ENCODE assay signal across 1 cellular context in the genomic region with DNA sequence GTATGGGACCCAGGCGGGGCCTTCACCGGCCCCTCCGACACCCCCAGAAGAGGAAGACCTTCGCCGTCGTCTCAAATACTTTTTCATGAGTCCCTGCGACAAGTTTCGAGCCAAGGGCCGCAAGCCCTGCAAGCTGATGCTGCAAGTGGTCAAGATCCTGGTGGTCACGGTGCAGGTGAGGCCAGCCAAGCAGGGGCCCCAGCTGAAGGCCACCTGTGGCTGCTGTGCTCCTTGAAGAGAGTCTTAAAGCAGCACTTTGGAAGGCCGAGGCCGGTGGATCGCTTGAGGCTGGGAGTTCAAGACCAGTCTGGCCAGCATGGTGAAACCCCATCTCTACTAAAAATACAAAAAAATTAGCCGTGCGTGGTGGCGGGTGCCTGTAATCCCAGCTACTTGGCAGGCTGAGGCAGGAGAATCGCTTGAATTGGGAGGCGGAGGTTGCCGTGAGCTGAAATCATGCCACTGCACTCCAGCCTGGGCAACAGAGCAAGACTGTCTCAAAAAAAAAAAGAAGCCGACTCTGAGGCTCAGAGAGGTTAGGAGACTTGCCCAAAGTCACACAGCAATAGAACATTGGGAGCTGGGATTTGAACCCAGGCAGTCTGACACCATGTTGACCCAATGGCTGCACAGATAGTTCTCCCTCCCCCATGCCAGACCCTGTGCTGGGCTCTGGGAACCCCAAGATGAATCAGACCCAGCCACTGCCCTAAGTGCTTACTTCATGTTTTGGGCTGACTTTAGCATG.
TF ChIP-seq lines count a peak whose summit lies in the region.

No MANE protein-coding gene starts in this region.

TF ChIP-seq in IMR-90, 13 proteins besides CTCF, POLR2A, EP300 and RAD21:
- TF ChIP-seq MXI1 (IDR thresholded peaks at IDR 0.05; ENCODE audit: borderline replicate concordance, low read depth, low read length) = no peak
- no peak for TF ChIP-seq BHLHE40 (IDR thresholded peaks at IDR 0.05; ENCODE audit: low read depth, low read length)
- no peak for TF ChIP-seq CHD1 (IDR thresholded peaks at IDR 0.05; ENCODE audit: low read depth, low read length)
- TF ChIP-seq MAFK (IDR thresholded peaks at IDR 0.05; ENCODE audit: low read depth, low read length) = no peak
- TF ChIP-seq, protein P1, sequence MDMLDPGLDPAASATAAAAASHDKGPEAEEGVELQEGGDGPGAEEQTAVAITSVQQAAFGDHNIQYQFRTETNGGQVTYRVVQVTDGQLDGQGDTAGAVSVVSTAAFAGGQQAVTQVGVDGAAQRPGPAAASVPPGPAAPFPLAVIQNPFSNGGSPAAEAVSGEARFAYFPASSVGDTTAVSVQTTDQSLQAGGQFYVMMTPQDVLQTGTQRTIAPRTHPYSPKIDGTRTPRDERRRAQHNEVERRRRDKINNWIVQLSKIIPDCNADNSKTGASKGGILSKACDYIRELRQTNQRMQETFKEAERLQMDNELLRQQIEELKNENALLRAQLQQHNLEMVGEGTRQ (IDR thresholded peaks at IDR 0.05; ENCODE audit: low read depth, low read length) = no peak
- TF ChIP-seq RFX5 (IDR thresholded peaks at IDR 0.05; ENCODE audit: low read depth, low read length) = no peak
- TF ChIP-seq RCOR1 (IDR thresholded peaks at IDR 0.05; ENCODE audit: insufficient replicate concordance, low read length) = no peak
- no peak for TF ChIP-seq FOS (IDR thresholded peaks at IDR 0.05; ENCODE audit: low read depth, low read length)
- no peak for TF ChIP-seq CEBPB (IDR thresholded peaks at IDR 0.05; ENCODE audit: low read depth, low read length)
- TF ChIP-seq MAZ (IDR thresholded peaks at IDR 0.05; ENCODE audit: borderline replicate concordance, low read depth, low read length) = no peak
- no peak for TF ChIP-seq SMC3 (IDR thresholded peaks at IDR 0.05; ENCODE audit: low read depth, low read length)
- TF ChIP-seq NFE2L2 (IDR thresholded peaks at IDR 0.05; ENCODE audit: low read depth, low read length) = no peak
- TF ChIP-seq, protein P2, sequence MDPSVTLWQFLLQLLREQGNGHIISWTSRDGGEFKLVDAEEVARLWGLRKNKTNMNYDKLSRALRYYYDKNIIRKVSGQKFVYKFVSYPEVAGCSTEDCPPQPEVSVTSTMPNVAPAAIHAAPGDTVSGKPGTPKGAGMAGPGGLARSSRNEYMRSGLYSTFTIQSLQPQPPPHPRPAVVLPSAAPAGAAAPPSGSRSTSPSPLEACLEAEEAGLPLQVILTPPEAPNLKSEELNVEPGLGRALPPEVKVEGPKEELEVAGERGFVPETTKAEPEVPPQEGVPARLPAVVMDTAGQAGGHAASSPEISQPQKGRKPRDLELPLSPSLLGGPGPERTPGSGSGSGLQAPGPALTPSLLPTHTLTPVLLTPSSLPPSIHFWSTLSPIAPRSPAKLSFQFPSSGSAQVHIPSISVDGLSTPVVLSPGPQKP (IDR thresholded peaks at IDR 0.05; ENCODE audit: borderline replicate concordance, low read depth, low read length) = no peak
